29 cellular contexts compared by ENCODE assay signal in genomic region chr1:45806129-45806528, GRCh38. TPM values are rescaled to one million over a fixed set of nuclear protein-coding genes. Genes with fewer than 3 reads are reported as not detected.
A peak's percentile ranks its signal among the peaks of the same experiment; 100 is the strongest.
DNase-seq lines count a peak whose midpoint lies in the region; ATAC-seq and TF ChIP-seq lines count a peak whose summit lies in the region.
"Had no signal": no experiment of that assay in that cellular context is flagged by ENCODE, and none has a peak within 500 bp of the region (broad histone marks: within the 10 kb centered on the region; RNA-seq: fewer than 3 reads in every experiment).

No MANE protein-coding gene starts in this region.

- TF ChIP-seq POLR2A in breast epithelium (IDR thresholded peaks at IDR 0.05), result no peak

- peaks cover 0 to 14% of the 10 kb centered on the region in 2 donors for H3K4me1 ChIP-seq in breast epithelium
- H3K4me1 ChIP-seq in Karpas-422 (ENCODE audit: low read length), result peaks cover 45% of the 10 kb centered on the region

- H3K27ac Mint-ChIP-seq in MCF 10A (ENCODE audit: low read depth, unreplicated experiment), result no peak overlapping the region
- peak overlapping the region in 1 of 5 experiments; percentile 98 for H3K27ac Mint-ChIP-seq in brain
- no peak overlapping the region for H3K27ac Mint-ChIP-seq in neural crest cell (ENCODE audit: unreplicated experiment)
- H3K27ac Mint-ChIP-seq: CD14-positive monocyte, GM23338, H9 had no signal

- H3K9me3 ChIP-seq in breast epithelium (no peaks in the 10 kb centered on the region), Karpas-422 (ENCODE audit: low read length) (no peaks in the 10 kb centered on the region)
- H3K9me3 ChIP-seq: BE2C, MG63, SJSA1 had no signal

- H3K27me3 Mint-ChIP-seq in MCF 10A (ENCODE audit: insufficient read depth, unreplicated experiment), result no peaks in the 10 kb centered on the region
- peaks cover 12% of the 10 kb centered on the region for H3K27me3 Mint-ChIP-seq in brain
- H3K27me3 Mint-ChIP-seq in neural crest cell (ENCODE audit: low read depth), result no peaks in the 10 kb centered on the region

- no peak for TF ChIP-seq CTCF in MCF 10A (IDR thresholded peaks at IDR 0.05; ENCODE audit: unreplicated experiment)
- TF ChIP-seq CTCF in breast epithelium (IDR thresholded peaks at IDR 0.05), result no peak
- TF ChIP-seq CTCF in brain (conservative IDR thresholded peaks at IDR 0.05), result no peak
- no peak for TF ChIP-seq CTCF in neural crest cell (conservative IDR thresholded peaks at IDR 0.05)

- H3K27me3 ChIP-seq in breast epithelium (no peaks in the 10 kb centered on the region), Karpas-422 (ENCODE audit: low read length) (no peaks in the 10 kb centered on the region)
- H3K27me3 ChIP-seq: BE2C, MG63, SJSA1 had no signal

- H3K36me3 ChIP-seq in breast epithelium, result no peaks in the 10 kb centered on the region
- H3K36me3 ChIP-seq in Karpas-422 (ENCODE audit: insufficient read depth, low read length), result peaks cover 40% of the 10 kb centered on the region
- H3K36me3 ChIP-seq: BE2C had no signal

- H3K79me2 ChIP-seq in Karpas-422 (ENCODE audit: low read length), result peaks cover 74% of the 10 kb centered on the region

- H4K20me1 ChIP-seq in Karpas-422 (ENCODE audit: insufficient read depth, low read depth, low read length), result no peaks in the 10 kb centered on the region

- no peak overlapping the region for H3K4me3 Mint-ChIP-seq in MCF 10A (ENCODE audit: unreplicated experiment)
- peak overlapping the region; percentile 27 to 99 (median 99) for H3K4me3 Mint-ChIP-seq in brain
- peak overlapping the region; percentile 97 for H3K4me3 Mint-ChIP-seq in neural crest cell
- H3K4me3 Mint-ChIP-seq: CD14-positive monocyte had no signal

- H3K4me2 ChIP-seq in Karpas-422 (ENCODE audit: low read depth, low read length, poor library complexity, severe bottlenecking), result peak overlapping the region; percentile 70

- CTCF ChIA-PET in MCF 10A (lab: Yijun Ruan, JAX), result interaction anchor here (1.1 kb wide), 1 partner anchor 8 kb away, joined by 7 read pairs; no protein-coding TSS in a partner anchor

- intact Hi-C loops in MCF 10A (cut with micrococcal nuclease) (no loop called here), breast epithelium (cut with DNase I; ENCODE audit: low total_unique reads) (loop anchor here (10.0 kb wide), 1 partner anchor 51 kb away; the partner anchor contains the start of gene IPP)

- H2AFZ ChIP-seq in Karpas-422 (ENCODE audit: low read length), result no peak overlapping the region
- H2AFZ ChIP-seq: GM23338, PC-9 had no signal

- POLR2A ChIA-PET in MCF 10A (lab: Yijun Ruan, JAX), result interaction anchor here (0.6 to 4.3 kb wide), 3 partner anchors 9 to 153 kb away, joined by 4 to 57 read pairs (median 19); partner anchors contain the start of genes GPBP1L1 and TMEM69

- H3K9ac ChIP-seq in Karpas-422 (ENCODE audit: low read length), result no peak overlapping the region

- DNase-seq in MCF 10A (ENCODE audit: unreplicated experiment) (no peak), breast epithelium (ENCODE audit: low spot score in 2 of 2) (no peak), Karpas-422 (no peak), neural crest cell (ENCODE audit: low read depth, low spot score) (no peak), amniotic stem cell (lab: John Stamatoyannopoulos, UW) (no peak), RKO (ENCODE audit: low spot score) (no peak)
- DNase-seq: 8988T; ACHN; BE2C; DMS53; H9; Kasumi-1; MG63; NCI-H1105 treated with DMSO at 0.1 percent for 48 hours; NCI-H146; NCI-H1930; NCI-H2107; NCI-H446; NCI-H524 treated with DMSO at 0.1 percent for 48 hours; NCI-H82; NK-92 treated with Interleukin-12 subunit alpha and Interleukin-12 subunit beta, amount 100 ng/mL, for 24 hours; PC-9; Right ventricle myocardium superior; RPMI8226 had no signal

- TSS peak; percentile 10 for BruUV-seq in MCF 10A (replicated peaks; lab: Mats Ljungman, UMichigan)

- H3K4me1 Mint-ChIP-seq in MCF 10A (ENCODE audit: insufficient read depth, unreplicated experiment) (peaks cover 31% of the 10 kb centered on the region), brain (peaks cover 53% of the 10 kb centered on the region), neural crest cell (peaks cover 41% of the 10 kb centered on the region)

- no peak overlapping the region for H3K27ac ChIP-seq in breast epithelium
- H3K27ac ChIP-seq in Karpas-422 (ENCODE audit: low read length), result peak overlapping the region; percentile 68
- H3K27ac ChIP-seq: PC-9, SJSA1 had no signal

- no peaks in the 10 kb centered on the region for H3K9me2 ChIP-seq in Karpas-422 (replicated peaks; ENCODE audit: insufficient read depth, low read length)

- H3K36me3 Mint-ChIP-seq in MCF 10A (ENCODE audit: insufficient read depth, unreplicated experiment) (peaks cover 33% of the 10 kb centered on the region), brain (peaks cover 46% of the 10 kb centered on the region), neural crest cell (ENCODE audit: low read depth) (peaks cover 7% of the 10 kb centered on the region)

- no peaks in the 10 kb centered on the region for H3K9me3 Mint-ChIP-seq in MCF 10A (ENCODE audit: unreplicated experiment)
- peaks cover 0 to 6% (median 0%) of the 10 kb centered on the region in 5 experiments for H3K9me3 Mint-ChIP-seq in brain
- no peaks in the 10 kb centered on the region for H3K9me3 Mint-ChIP-seq in neural crest cell
- H3K9me3 Mint-ChIP-seq: GM23338, H9 had no signal

- H3K4me3 ChIP-seq in breast epithelium (no peak overlapping the region), Karpas-422 (ENCODE audit: low read length) (peak overlapping the region; percentile 75; the same call in 1 of the 2 replicates)
- H3K4me3 ChIP-seq: GM23338, MG63, PC-9, SJSA1 had no signal

- no peak for ATAC-seq in GM18870 (IDR thresholded peaks at IDR 0.05; ENCODE audit: unreplicated experiment)
- ATAC-seq: GM23338 had no signal

RNA-seq across cellular contexts. Expression of gene MAST2, which starts 2.7 kb away (rescaled TPM):
- total RNA-seq in MCF 10A (2022), result 33.3 and 39.2 TPM in 2 replicates
- total RNA-seq in breast epithelium, result 10 to 100 TPM; 28.0 to 34.4 (median 31.6) TPM
- 49.5 and 52.8 TPM in 2 replicates for total RNA-seq in Karpas-422 (2014; rRNA removed; shearing (Covaris generic); ENCODE audit: low replicate concordance)
- 44.2 TPM for polyA plus RNA-seq in brain (ENCODE audit: insufficient read depth, low read depth, low replicate concordance)
- total RNA-seq in neural crest cell, result 45.2 and 47.6 TPM in 2 replicates

RNA-seq across cellular contexts. Expression of gene IPP, which starts 55.7 kb away (rescaled TPM):
- 11.6 and 17.6 TPM in 2 replicates for total RNA-seq in MCF 10A (2022)
- 10 to 100 TPM; 10.5 to 15.4 (median 11.4) TPM for total RNA-seq in breast epithelium
- 5.3 and 8.2 TPM in 2 replicates for total RNA-seq in Karpas-422 (2014; rRNA removed; shearing (Covaris generic); ENCODE audit: low replicate concordance)
- 17.2 TPM for polyA plus RNA-seq in brain (ENCODE audit: insufficient read depth, low read depth, low replicate concordance)
- total RNA-seq in neural crest cell, result 16.8 and 18.8 TPM in 2 replicates
